In genomic region chrX:21839334-21840198, GRCh38 we compare ENCODE assay signal across 8 cellular contexts. TPM values are rescaled to one million over a fixed set of nuclear protein-coding genes. Genes with fewer than 3 reads are reported as not detected.
DNase-seq lines count a peak whose midpoint lies in the region; ATAC-seq and TF ChIP-seq lines count a peak whose summit lies in the region.

Gene MBTPS2 (plus strand): TSS chrX:21839617. CDS start chrX:21839735, 118 bp downstream.

- no peaks in the 10 kb centered on the region for H4K20me1 ChIP-seq in PC-9 (ENCODE audit: insufficient read depth)

- no TSS peak for BruUV-seq in PC-9 (replicated peaks; lab: Mats Ljungman, UMichigan)

- in situ Hi-C loops in KBM-7 (cut with MboI; ENCODE audit: low pct_unique_long_range_greater_than_20kb, low sequenced_read_pairs): no loop called here

- intact Hi-C loops in PC-9 (cut with micrococcal nuclease; ENCODE audit: unreplicated experiment): loop anchor here (2.0 to 10.0 kb wide), 2 partner anchors 105 to 135 kb away; partner anchors contain the start of gene SMS
- intact Hi-C loops in esophagus muscularis mucosa (cut with DNase I): loop anchor here (10.0 kb wide), 2 partner anchors 95 to 135 kb away; no protein-coding TSS in a partner anchor

- peak within 1 kb of the TSS; percentile 85 for H3K4me3 Mint-ChIP-seq in activated T-cell treated with anti-CD3 and anti-CD28 coated beads, Interleukin-2, amount 50 U/mL, for 24 hours

- CTCF ChIA-PET in PC-9 (lab: Charles Lee): no interaction called here

- H3K36me3 ChIP-seq in PC-9 (ENCODE audit: low read depth) (no peaks in the 10 kb centered on the region), esophagus muscularis mucosa (peaks cover 0 to 10% (median 0%) of the 10 kb centered on the region in 4 donors), muscle layer of duodenum (ENCODE audit: control insufficient read depth in 1 of 2, insufficient read depth in 2 of 2, low read length in 2 of 2) (no peaks in the 10 kb centered on the region)

- H3K27me3 Mint-ChIP-seq in activated T-cell treated with anti-CD3 and anti-CD28 coated beads, Interleukin-2, amount 50 U/mL, for 24 hours: peaks cover 20% of the 10 kb centered on the region

- peak; percentile 73 for DNase-seq in DMS53 treated with DMSO at 0.1 percent for 48 hours (lab: John Stamatoyannopoulos, UW; ENCODE audit: unreplicated experiment)
- peak; percentile 91 for DNase-seq in KBM-7
- peak; percentile 71 to 79 for DNase-seq in PC-9
- DNase-seq in activated T-cell treated with anti-CD3 and anti-CD28 coated beads, Interleukin-2, amount 50 U/mL, for 24 hours: peak; percentile 86
- DNase-seq in esophagus muscularis mucosa (ENCODE audit: extremely low spot score): peak; percentile 94
- peak; percentile 53 for DNase-seq in stimulated activated CD8-positive, alpha-beta memory T cell treated with anti-CD3 and anti-CD28 coated beads, Interleukin-7, amount 100 ng/mL, for 24 hours (ENCODE audit: low read depth)

- ATAC-seq in GM21717 (IDR thresholded peaks at IDR 0.05; ENCODE audit: unreplicated experiment): peak; percentile 72

- H3F3A ChIP-seq in PC-9 (ENCODE audit: insufficient read depth, low read depth): no peaks in the 10 kb centered on the region

- H3K4me2 ChIP-seq in PC-9: peak within 1 kb of the TSS; percentile 94

- TF ChIP-seq CTCF in PC-9 (conservative IDR thresholded peaks at IDR 0.05) (peak; percentile 34; the same call in 1 of the 2 replicates), esophagus muscularis mucosa (IDR thresholded peaks at IDR 0.05) (peak; percentile 9 to 15 (median 12))

- peak within 1 kb of the TSS; percentile 89 for H3K4me3 ChIP-seq in PC-9
- H3K4me3 ChIP-seq in esophagus muscularis mucosa: peak within 1 kb of the TSS; percentile 67 to 80 (median 69)
- H3K4me3 ChIP-seq in muscle layer of duodenum (ENCODE audit: low read depth in 1 of 2, low read length in 2 of 2): peak within 1 kb of the TSS; percentile 71 to 81

- H3K27me3 ChIP-seq in PC-9 (ENCODE audit: insufficient read depth, low read depth): no peaks in the 10 kb centered on the region
- H3K27me3 ChIP-seq in esophagus muscularis mucosa: no peaks in the 10 kb centered on the region
- H3K27me3 ChIP-seq in muscle layer of duodenum (ENCODE audit: low read depth, low read length): no peaks in the 10 kb centered on the region

- peak within 1 kb of the TSS; percentile 93 for H2AFZ ChIP-seq in PC-9

- no peaks in the 10 kb centered on the region for H3K9me3 Mint-ChIP-seq in activated T-cell treated with anti-CD3 and anti-CD28 coated beads, Interleukin-2, amount 50 U/mL, for 24 hours

- peak within 1 kb of the TSS; percentile 93 for H3K27ac Mint-ChIP-seq in activated T-cell treated with anti-CD3 and anti-CD28 coated beads, Interleukin-2, amount 50 U/mL, for 24 hours

- POLR2A ChIA-PET in PC-9 (lab: Charles Lee; ENCODE audit: unreplicated experiment): interaction anchor here (0.6 kb wide), 1 partner anchor 1312 kb away, joined by 3 read pairs; no protein-coding TSS in a partner anchor

- H3K27ac ChIP-seq in PC-9 (peak within 1 kb of the TSS; percentile 67), esophagus muscularis mucosa (replicated peaks in 1 of 4) (peak within 1 kb of the TSS; percentile 75 to 84 (median 80)), muscle layer of duodenum (ENCODE audit: low read length) (peak within 1 kb of the TSS; percentile 74)

- H3K4me1 Mint-ChIP-seq in activated T-cell treated with anti-CD3 and anti-CD28 coated beads, Interleukin-2, amount 50 U/mL, for 24 hours (ENCODE audit: low read depth): peaks cover 17% of the 10 kb centered on the region

- peaks cover 3% of the 10 kb centered on the region for H3K36me3 Mint-ChIP-seq in activated T-cell treated with anti-CD3 and anti-CD28 coated beads, Interleukin-2, amount 50 U/mL, for 24 hours (ENCODE audit: low read depth)

- H3K79me2 ChIP-seq in PC-9 (ENCODE audit: low read depth): peaks cover 21% of the 10 kb centered on the region

- 45% methylated on average over 26 of the region's 61 CpGs for WGBS in esophagus muscularis mucosa

- TF ChIP-seq POLR2A in esophagus muscularis mucosa (IDR thresholded peaks at IDR 0.05; ENCODE audit: low read depth): peak; percentile 7

- H3K9me3 ChIP-seq in PC-9 (ENCODE audit: insufficient read depth, low read depth) (no peaks in the 10 kb centered on the region), esophagus muscularis mucosa (no peaks in the 10 kb centered on the region), muscle layer of duodenum (ENCODE audit: control insufficient read depth in 1 of 2, low read length in 2 of 2) (no peaks in the 10 kb centered on the region)

- TF ChIP-seq EP300 in esophagus muscularis mucosa (IDR thresholded peaks at IDR 0.05): no peak

- H3K9me2 ChIP-seq in PC-9 (ENCODE audit: insufficient read depth): no peaks in the 10 kb centered on the region

- H3K4me1 ChIP-seq in PC-9 (replicated peaks; ENCODE audit: insufficient read depth): no peaks in the 10 kb centered on the region; the same call in 1 of the 2 replicates
- peaks cover 3 to 17% (median 11%) of the 10 kb centered on the region in 4 donors for H3K4me1 ChIP-seq in esophagus muscularis mucosa
- H3K4me1 ChIP-seq in muscle layer of duodenum (ENCODE audit: control insufficient read depth in 1 of 2, insufficient read depth in 2 of 2, low read length in 2 of 2): peaks cover 0 to 4% of the 10 kb centered on the region in 2 donors

RNA-seq across cellular contexts. Expression of gene MBTPS2, which starts in this region (rescaled TPM):
- total RNA-seq in PC-9 (2021): 12.7 and 16.9 TPM in 2 replicates
- 10 to 100 TPM in 1 of 4 donors, 1 to 10 TPM in 3; 7.5 to 10.8 (median 8.4) TPM for total RNA-seq in esophagus muscularis mucosa

Comparison
In these comparisons a context has a peak if more than half of its experiments do, and no peak if none do; other contexts are left out.
1. Peak in every context shown above with its lines: DNase-seq, ATAC-seq, H3K4me3 ChIP-seq and H3K27ac ChIP-seq.